ENCODE assay signal across 9 cellular contexts in genomic region chr4:15168759-15169158, GRCh38.
"Had no signal": no experiment of that assay in that cellular context is flagged by ENCODE, and none has a peak within 500 bp of the region (broad histone marks: within the 10 kb centered on the region; RNA-seq: fewer than 3 reads in every experiment).

No MANE protein-coding gene starts in this region.

- H3K36me3 ChIP-seq: HAP-1 had no signal

- FAIRE-seq: HTR-8/SVneo had no signal

- DNase-seq: GM23248, GOT3, H7, HFFc6, KBM-7 had no signal

- H3K27ac ChIP-seq: GM23248, KMS-11 had no signal

- H2AFZ ChIP-seq: GM23248 had no signal

- H3K4me2 ChIP-seq: KMS-11 had no signal

- H3K9ac ChIP-seq: GM23248, KMS-11 had no signal

- ATAC-seq: HCT116 had no signal

- H3K9me3 ChIP-seq: HAP-1 had no signal

- H3K4me3 ChIP-seq: GM23248, HAP-1 had no signal

- H3K4me1 ChIP-seq: HAP-1 had no signal
